Comparison of ENCODE assay signal across 1 cellular context in genomic region chr16:1980026-1980769, GRCh38.
TF ChIP-seq lines count a peak whose summit lies in the region.

No MANE protein-coding gene starts in this region.

TF ChIP-seq in WTC11, 78 proteins besides CTCF, POLR2A, EP300 and RAD21 (continued from another document):
- TF ChIP-seq AR (CRISPR knock-in tag; IDR thresholded peaks at IDR 0.05) (no peak), MLX (CRISPR knock-in tag; IDR thresholded peaks at IDR 0.05) (no peak), ZNF416 (CRISPR knock-in tag; IDR thresholded peaks at IDR 0.05) (0 out of 2 replicates have a peak, but pooled peaks have one; percentile 19), FOXP1 (CRISPR knock-in tag; IDR thresholded peaks at IDR 0.05; ENCODE audit: borderline replicate concordance) (peak; percentile 90), MAX (CRISPR knock-in tag; IDR thresholded peaks at IDR 0.05) (peak; percentile 64; the same call in 1 of the 2 replicates), MYBL2 (CRISPR knock-in tag; IDR thresholded peaks at IDR 0.05) (peak; percentile 57; the same call in 1 of the 2 replicates), FOXK1 (CRISPR knock-in tag; IDR thresholded peaks at IDR 0.05) (no peak), FOXP4 (CRISPR knock-in tag; IDR thresholded peaks at IDR 0.05) (peak; percentile 62; the same call in 1 of the 2 replicates), IRF1 (CRISPR knock-in tag; IDR thresholded peaks at IDR 0.05) (no peak; the same call in 1 of the 2 replicates), PRRX2 (CRISPR knock-in tag; IDR thresholded peaks at IDR 0.05) (peak; percentile 68; the same call in 1 of the 2 replicates), ETV6 (CRISPR knock-in tag; IDR thresholded peaks at IDR 0.05) (no peak), ZNF281 (CRISPR knock-in tag; IDR thresholded peaks at IDR 0.05) (0 out of 2 replicates have a peak, but pooled peaks have one; percentile 38), ZNF671 (CRISPR knock-in tag; IDR thresholded peaks at IDR 0.05) (no peak), RORB (CRISPR knock-in tag; IDR thresholded peaks at IDR 0.05) (no peak), ZNF219 (CRISPR knock-in tag; IDR thresholded peaks at IDR 0.05; ENCODE audit: borderline replicate concordance) (no peak), OVOL2 (CRISPR knock-in tag; IDR thresholded peaks at IDR 0.05; ENCODE audit: borderline replicate concordance) (no peak), ZMAT4 (CRISPR knock-in tag; IDR thresholded peaks at IDR 0.05) (no peak), AFF4 (CRISPR knock-in tag; IDR thresholded peaks at IDR 0.05; ENCODE audit: borderline replicate concordance) (no peak), TEAD4 (CRISPR knock-in tag; IDR thresholded peaks at IDR 0.05) (no peak), RELA (CRISPR knock-in tag; IDR thresholded peaks at IDR 0.05; ENCODE audit: borderline replicate concordance) (0 out of 2 replicates have a peak, but pooled peaks have one; percentile 33), NFATC4 (CRISPR knock-in tag; IDR thresholded peaks at IDR 0.05) (no peak), ATF3 (CRISPR knock-in tag; conservative IDR thresholded peaks at IDR 0.05) (no peak), CREM (CRISPR knock-in tag; IDR thresholded peaks at IDR 0.05) (no peak), PREB (CRISPR knock-in tag; IDR thresholded peaks at IDR 0.05; ENCODE audit: borderline replicate concordance) (no peak), PRDM15 (CRISPR knock-in tag; IDR thresholded peaks at IDR 0.05) (no peak)
